24 cellular contexts compared by ENCODE assay signal in genomic region chr2:31347319-31347718, GRCh38.
DNase-seq lines count a peak whose midpoint lies in the region; ATAC-seq and TF ChIP-seq lines count a peak whose summit lies in the region.
"Had no signal": no experiment of that assay in that cellular context is flagged by ENCODE, and none has a peak within 500 bp of the region (broad histone marks: within the 10 kb centered on the region; RNA-seq: fewer than 3 reads in every experiment).

No MANE protein-coding gene starts in this region.

- DNase-seq in activated CD8-positive, alpha-beta memory T cell treated with anti-CD3 and anti-CD28 coated beads for 24 hours, result peak; percentile 21
- no peak for DNase-seq in activated CD8-positive, alpha-beta memory T cell treated with anti-CD3 and anti-CD28 coated beads, Interleukin-2, amount 10 ng/mL, durations not matched to agents 7 days and 5 days
- DNase-seq in IMR-90 (peak; percentile 33), fibroblast of mammary gland (ENCODE audit: low read depth) (peak; percentile 57), sciatic nerve (ENCODE audit: low spot score) (no peak), G401 (ENCODE audit: low spot score) (no peak)
- DNase-seq in activated CD4-positive, alpha-beta T cell treated with anti-CD3 and anti-CD28 coated beads, Interleukin-2, amount 50 U/mL, for 4 hours, result no peak
- DNase-seq: BE2C; CD8-positive, alpha-beta memory T cell; DMS 273 treated with DMSO at 0.1 percent for 48 hours; DMS79; GF-D8; H7; KG1; MG63; NCI-H1105 treated with DMSO at 0.1 percent for 48 hours; NCI-H146; NCI-H1930; NCI-H446; NCI-H524 treated with DMSO at 0.1 percent for 48 hours; NCI-H774 had no signal

- POLR2A ChIA-PET in IMR-90 (lab: Charles Lee; ENCODE audit: unreplicated experiment), result no interaction called here

- peaks cover 11% of the 10 kb centered on the region for H3K4me1 ChIP-seq in IMR-90 (ENCODE audit: control insufficient read depth, insufficient read depth, low read length)
- H3K4me1 ChIP-seq: BE2C had no signal

- TF ChIP-seq CTCF in IMR-90 (conservative IDR thresholded peaks at IDR 0.05; ENCODE audit: low read depth, low read length) (no peak), fibroblast of mammary gland (conservative IDR thresholded peaks at IDR 0.05; ENCODE audit: control insufficient read depth, insufficient read depth, low read depth, low read length) (no peak)

- H3K27ac ChIP-seq in IMR-90 (ENCODE audit: insufficient read depth, low read length), result no peak overlapping the region
- H3K27ac ChIP-seq: 22Rv1 had no signal

- peak overlapping the region; percentile 46 for H2AFZ ChIP-seq in IMR-90 (replicated peaks; ENCODE audit: low read length, poor library complexity)

- H3K4ac ChIP-seq in IMR-90 (ENCODE audit: low read depth, low read length), result peak overlapping the region; percentile 35

- H2BK120ac ChIP-seq in IMR-90 (ENCODE audit: low read depth, low read length), result peak overlapping the region; percentile 46; the same call in 1 of the 2 replicates

- H4K5ac ChIP-seq in IMR-90 (ENCODE audit: low read depth, low read length), result no peak overlapping the region

- peaks cover 14% of the 10 kb centered on the region for H3K27me3 Mint-ChIP-seq in activated CD8-positive, alpha-beta memory T cell treated with anti-CD3 and anti-CD28 coated beads, Interleukin-2, amount 10 ng/mL, durations not matched to agents 7 days and 5 days

- dilution Hi-C loops in IMR-90 (cut with HindIII; ENCODE audit: low sequenced_read_pairs, unreplicated experiment), result no loop called here

- in situ Hi-C loops in IMR-90 (cut with MboI; ENCODE audit: low sequenced_read_pairs), result loop anchor here (25.0 kb wide), 1 partner anchor 1185 kb away; no protein-coding TSS in a partner anchor
- in situ Hi-C loops in G401 (cut with HindIII; ENCODE audit: low sequenced_read_pairs), result no loop called here

- peak overlapping the region; percentile 29; the same call in 1 of the 2 replicates for H3K18ac ChIP-seq in IMR-90 (ENCODE audit: low read depth, low read length)

- H3K36me3 ChIP-seq in IMR-90 (ENCODE audit: control insufficient read depth, insufficient read depth, low read length), result no peaks in the 10 kb centered on the region
- H3K36me3 ChIP-seq: BE2C, MG63 had no signal

- peak overlapping the region; percentile 73 for H2AK9ac ChIP-seq in IMR-90 (replicated peaks; ENCODE audit: low read depth, low read length, poor library complexity)

- TF ChIP-seq RAD21 in IMR-90 (IDR thresholded peaks at IDR 0.05; ENCODE audit: low read length), result no peak

- no peak overlapping the region for H3K4me3 ChIP-seq in IMR-90 (ENCODE audit: insufficient read depth, low read depth, low read length)
- no peak overlapping the region for H3K4me3 ChIP-seq in fibroblast of mammary gland (ENCODE audit: control insufficient read depth, low read depth, low read length)
- H3K4me3 ChIP-seq: MG63 had no signal

- H3K27ac Mint-ChIP-seq in activated CD8-positive, alpha-beta memory T cell treated with anti-CD3 and anti-CD28 coated beads, Interleukin-2, amount 10 ng/mL, durations not matched to agents 7 days and 5 days, result no peak overlapping the region
- H3K27ac Mint-ChIP-seq: CD14-positive monocyte; CD8-positive, alpha-beta memory T cell had no signal

- H4K8ac ChIP-seq in IMR-90 (ENCODE audit: low read depth in 2 of 2, low read length in 2 of 2), result peak overlapping the region in 1 of 2 experiments; percentile 9; a peak in 1 of 4 replicates

- H3K9me3 ChIP-seq in IMR-90 (ENCODE audit: control insufficient read depth, insufficient read depth, low read length), result no peaks in the 10 kb centered on the region
- H3K9me3 ChIP-seq: BE2C, MG63 had no signal

- no peak for TF ChIP-seq POLR2A in IMR-90 (IDR thresholded peaks at IDR 0.05; ENCODE audit: low read depth, low read length)

- H2AK5ac ChIP-seq in IMR-90 (ENCODE audit: low read depth, low read length), result 0 out of 2 replicates have a peak overlapping the region, but pooled peaks have one; percentile 23

- H3K56ac ChIP-seq in IMR-90 (ENCODE audit: extremely low read depth, insufficient read depth, low read length), result no peak overlapping the region

- no peak overlapping the region for H3K9ac ChIP-seq in IMR-90 (ENCODE audit: low read depth, low read length)

- H3K23ac ChIP-seq in IMR-90 (ENCODE audit: low read depth, low read length), result no peak overlapping the region

- no peaks in the 10 kb centered on the region for H3K36me3 Mint-ChIP-seq in activated CD8-positive, alpha-beta memory T cell treated with anti-CD3 and anti-CD28 coated beads, Interleukin-2, amount 10 ng/mL, durations not matched to agents 7 days and 5 days
- H3K36me3 Mint-ChIP-seq: CD14-positive monocyte; CD8-positive, alpha-beta memory T cell had no signal

- H2BK5ac ChIP-seq in IMR-90 (ENCODE audit: low read depth, low read length, poor library complexity, severe bottlenecking), result no peak overlapping the region

- intact Hi-C loops in IMR-90 (cut with micrococcal nuclease), result no loop called here
- intact Hi-C loops in sciatic nerve (cut with DNase I), result no loop called here

- no peak overlapping the region for H4K91ac ChIP-seq in IMR-90 (ENCODE audit: insufficient read depth, low read depth, low read length)

- no peak overlapping the region for H2BK15ac ChIP-seq in IMR-90 (ENCODE audit: low read depth, low read length)

- H3K27me3 ChIP-seq in IMR-90 (ENCODE audit: control insufficient read depth, insufficient read depth, low read length), result no peaks in the 10 kb centered on the region
- H3K27me3 ChIP-seq: MG63 had no signal

- no peak overlapping the region for H3K4me2 ChIP-seq in IMR-90 (ENCODE audit: low read depth, low read length)

- BruUV-seq in IMR-90 (replicated peaks; lab: Mats Ljungman, UMichigan), result no TSS peak

- H3K9me3 Mint-ChIP-seq in activated CD8-positive, alpha-beta memory T cell treated with anti-CD3 and anti-CD28 coated beads, Interleukin-2, amount 10 ng/mL, durations not matched to agents 7 days and 5 days (ENCODE audit: low read depth), result no peaks in the 10 kb centered on the region

- peaks cover 3% of the 10 kb centered on the region for H3K9me1 ChIP-seq in IMR-90 (ENCODE audit: insufficient read depth, low read length)

- no peak overlapping the region for H3K4me3 Mint-ChIP-seq in activated CD8-positive, alpha-beta memory T cell treated with anti-CD3 and anti-CD28 coated beads, Interleukin-2, amount 10 ng/mL, durations not matched to agents 7 days and 5 days
- H3K4me3 Mint-ChIP-seq: CD14-positive monocyte had no signal

- H3K14ac ChIP-seq in IMR-90 (replicated peaks; ENCODE audit: low read depth, low read length), result 0 out of 2 replicates have a peak overlapping the region, but pooled peaks have one; percentile 39

- no peak for ATAC-seq in activated CD8-positive, alpha-beta memory T cell treated with anti-CD3 and anti-CD28 coated beads, Interleukin-2, amount 10 ng/mL, durations not matched to agents 7 days and 5 days
- ATAC-seq in IMR-90 (ENCODE audit: low read depth) (no peak), sciatic nerve (peak; percentile 53), GM19351 (IDR thresholded peaks at IDR 0.05; ENCODE audit: unreplicated experiment) (no peak)

- no peak overlapping the region; the same call in 1 of the 2 replicates for H2BK20ac ChIP-seq in IMR-90 (ENCODE audit: low read depth, low read length)

- no peaks in the 10 kb centered on the region for H3K79me1 ChIP-seq in IMR-90 (ENCODE audit: low read depth in 1 of 2, low read length in 2 of 2)

- CTCF ChIA-PET in activated CD8-positive, alpha-beta memory T cell treated with anti-CD3 and anti-CD28 coated beads, Interleukin-2, amount 10 ng/mL, durations not matched to agents 7 days and 5 days (lab: Charles Lee), result no interaction called here
- CTCF ChIA-PET in IMR-90 (lab: Yijun Ruan, JAX), result no interaction called here

- no peaks in the 10 kb centered on the region for H4K20me1 ChIP-seq in IMR-90 (ENCODE audit: insufficient read depth, low read length)

- no CpG with 5 or more reads among the region's 6 CpGs for WGBS in IMR-90 (ENCODE audit: extremely low coverage in 2 of 2, insufficient read length in 1 of 2), 2 experiments

- H3K4me1 Mint-ChIP-seq in activated CD8-positive, alpha-beta memory T cell treated with anti-CD3 and anti-CD28 coated beads, Interleukin-2, amount 10 ng/mL, durations not matched to agents 7 days and 5 days, result peaks cover 3% of the 10 kb centered on the region
- H3K4me1 Mint-ChIP-seq: CD14-positive monocyte; CD8-positive, alpha-beta memory T cell had no signal

TF ChIP-seq in IMR-90, 13 proteins besides CTCF, POLR2A, EP300 and RAD21 (continues in another document):
- no peak for TF ChIP-seq FOS (IDR thresholded peaks at IDR 0.05; ENCODE audit: low read depth, low read length)
- no peak for TF ChIP-seq MAFK (IDR thresholded peaks at IDR 0.05; ENCODE audit: low read depth, low read length)
- TF ChIP-seq RFX5 (IDR thresholded peaks at IDR 0.05; ENCODE audit: low read depth, low read length), result no peak
- TF ChIP-seq NFE2L2 (IDR thresholded peaks at IDR 0.05; ENCODE audit: low read depth, low read length), result no peak
- no peak for TF ChIP-seq BHLHE40 (IDR thresholded peaks at IDR 0.05; ENCODE audit: low read depth, low read length)
- no peak for TF ChIP-seq CEBPB (IDR thresholded peaks at IDR 0.05; ENCODE audit: low read depth, low read length)
- TF ChIP-seq MAZ (IDR thresholded peaks at IDR 0.05; ENCODE audit: borderline replicate concordance, low read depth, low read length), result no peak
- TF ChIP-seq RCOR1 (IDR thresholded peaks at IDR 0.05; ENCODE audit: insufficient replicate concordance, low read length), result no peak
- no peak for TF ChIP-seq MXI1 (IDR thresholded peaks at IDR 0.05; ENCODE audit: borderline replicate concordance, low read depth, low read length)
- TF ChIP-seq, protein P1, sequence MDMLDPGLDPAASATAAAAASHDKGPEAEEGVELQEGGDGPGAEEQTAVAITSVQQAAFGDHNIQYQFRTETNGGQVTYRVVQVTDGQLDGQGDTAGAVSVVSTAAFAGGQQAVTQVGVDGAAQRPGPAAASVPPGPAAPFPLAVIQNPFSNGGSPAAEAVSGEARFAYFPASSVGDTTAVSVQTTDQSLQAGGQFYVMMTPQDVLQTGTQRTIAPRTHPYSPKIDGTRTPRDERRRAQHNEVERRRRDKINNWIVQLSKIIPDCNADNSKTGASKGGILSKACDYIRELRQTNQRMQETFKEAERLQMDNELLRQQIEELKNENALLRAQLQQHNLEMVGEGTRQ (IDR thresholded peaks at IDR 0.05; ENCODE audit: low read depth, low read length), result no peak
- TF ChIP-seq SMC3 (IDR thresholded peaks at IDR 0.05; ENCODE audit: low read depth, low read length), result no peak
- TF ChIP-seq CHD1 (IDR thresholded peaks at IDR 0.05; ENCODE audit: low read depth, low read length), result no peak

Comparison
In these comparisons a context has a peak if more than half of its experiments do, and no peak if none do; other contexts are left out.
1. DNase-seq: peak in activated CD8-positive, alpha-beta memory T cell treated with anti-CD3 and anti-CD28 coated beads for 24 hours (single experiment), IMR-90 (single experiment) and fibroblast of mammary gland (single experiment); none in activated CD8-positive, alpha-beta memory T cell treated with anti-CD3 and anti-CD28 coated beads, Interleukin-2, amount 10 ng/mL, durations not matched to agents 7 days and 5 days (single experiment), sciatic nerve (single experiment), activated CD4-positive, alpha-beta T cell treated with anti-CD3 and anti-CD28 coated beads, Interleukin-2, amount 50 U/mL, for 4 hours (0 of 2) and G401 (single experiment).